ENCODE assay signal across 1 cellular context in genomic region chr1:202134645-202135172, GRCh38.
TF ChIP-seq lines count a peak whose summit lies in the region.

No MANE protein-coding gene starts in this region.

TF ChIP-seq in GM23338, 12 proteins besides CTCF, POLR2A, EP300 and RAD21 (continued from another document):
- TF ChIP-seq ZNF462 (CRISPR knock-in tag; IDR thresholded peaks at IDR 0.05) (no peak), REST (IDR thresholded peaks at IDR 0.05; ENCODE audit: unreplicated experiment) (no peak), EZH2phosphoT487 (IDR thresholded peaks at IDR 0.05; ENCODE audit: unreplicated experiment) (no peak), STAT1 (IDR thresholded peaks at IDR 0.05; ENCODE audit: unreplicated experiment) (no peak)
TF ChIP-seq in GM23338: peak in this region for 0.
